9 cellular contexts compared by ENCODE assay signal in genomic region chr22:18031670-18032454, GRCh38. TPM values are rescaled to one million over a fixed set of nuclear protein-coding genes. Genes with fewer than 3 reads are reported as not detected.
DNase-seq lines count a peak whose midpoint lies in the region; ATAC-seq and TF ChIP-seq lines count a peak whose summit lies in the region.
"Had no signal": no experiment of that assay in that cellular context is flagged by ENCODE, and none has a peak within 500 bp of the region (broad histone marks: within the 10 kb centered on the region; RNA-seq: fewer than 3 reads in every experiment).

No MANE protein-coding gene starts in this region.

- no peak overlapping the region for H3K9ac ChIP-seq in Karpas-422 (ENCODE audit: low read length)

- H3K4me3 ChIP-seq in AG09309 (ENCODE audit: control insufficient read depth, low read depth, low read length), result no peak overlapping the region
- H3K4me3 ChIP-seq in Karpas-422 (ENCODE audit: low read length), result no peak overlapping the region
- H3K4me3 ChIP-seq in lower lobe of right lung, result no peak overlapping the region

- intact Hi-C loops in lower lobe of right lung (cut with DNase I), result no loop called here

- DNase-seq in AG09309 (ENCODE audit: low read depth), result peak; percentile 81
- DNase-seq in Karpas-422, result peak; percentile 10
- DNase-seq in brain pericyte (ENCODE audit: low read depth, low spot score), result peak; percentile 64
- DNase-seq in middle frontal gyrus (ENCODE audit: extremely low spot score, low spot score), result peak; percentile 51
- DNase-seq in ecto neural progenitor cell (ENCODE audit: low spot score), result no peak
- DNase-seq in lower lobe of right lung, result no peak
- no peak for DNase-seq in activated CD4-positive, CD25-positive, alpha-beta regulatory T cell treated with anti-CD3 and anti-CD28 coated beads, Interleukin-2, amount 50 U/mL, for 72 hours
- DNase-seq: activated T-cell treated with anti-CD3 and anti-CD28 coated beads, Interleukin-2, amount 50 U/mL, for 72 hours had no signal

- no peaks in the 10 kb centered on the region for H4K20me1 ChIP-seq in Karpas-422 (ENCODE audit: insufficient read depth, low read depth, low read length)

- H3K4me1 ChIP-seq in Karpas-422 (ENCODE audit: low read length) (peaks cover 11% of the 10 kb centered on the region), lower lobe of right lung (no peaks in the 10 kb centered on the region)

- H3K79me2 ChIP-seq in Karpas-422 (ENCODE audit: low read length), result no peaks in the 10 kb centered on the region

- TF ChIP-seq CTCF in AG09309 (IDR thresholded peaks at IDR 0.05; ENCODE audit: control insufficient read depth, insufficient read depth, low read depth, low read length, missing control alignments) (no peak), lower lobe of right lung (IDR thresholded peaks at IDR 0.05) (no peak)

- H3K27ac ChIP-seq in Karpas-422 (ENCODE audit: low read length) (no peak overlapping the region), lower lobe of right lung (no peak overlapping the region)

- H3K27me3 ChIP-seq in Karpas-422 (ENCODE audit: low read length) (no peaks in the 10 kb centered on the region), lower lobe of right lung (ENCODE audit: low read depth) (peaks cover 3% of the 10 kb centered on the region)

- no peaks in the 10 kb centered on the region for H3K36me3 ChIP-seq in Karpas-422 (ENCODE audit: insufficient read depth, low read length)
- H3K36me3 ChIP-seq in lower lobe of right lung, result no peaks in the 10 kb centered on the region

- no peak overlapping the region for H2AFZ ChIP-seq in Karpas-422 (ENCODE audit: low read length)

- H3K4me2 ChIP-seq in Karpas-422 (ENCODE audit: low read depth, low read length, poor library complexity, severe bottlenecking), result no peak overlapping the region

- H3K9me2 ChIP-seq in Karpas-422 (replicated peaks; ENCODE audit: insufficient read depth, low read length), result no peaks in the 10 kb centered on the region

- H3K9me3 ChIP-seq in Karpas-422 (ENCODE audit: low read length) (no peaks in the 10 kb centered on the region), lower lobe of right lung (no peaks in the 10 kb centered on the region)

- no peak for ATAC-seq in lower lobe of right lung
- no peak for ATAC-seq in HG02642 (IDR thresholded peaks at IDR 0.05; ENCODE audit: poor library complexity, unreplicated experiment)
- ATAC-seq: activated T-cell treated with anti-CD3 and anti-CD28 coated beads, Interleukin-2, amount 50 U/mL, for 72 hours had no signal

RNA-seq across cellular contexts. Expression of gene MICAL3, which starts 7.5 kb away (rescaled TPM):
- total RNA-seq in Karpas-422 (2014; rRNA removed; shearing (Covaris generic); ENCODE audit: low replicate concordance), result 54.9 and 64.1 TPM in 2 replicates
- 23.5 TPM for total RNA-seq in lower lobe of right lung

RNA-seq across cellular contexts. Expression of gene PEX26, which starts 45.9 kb away (rescaled TPM):
- total RNA-seq in Karpas-422 (2014; rRNA removed; shearing (Covaris generic); ENCODE audit: low replicate concordance), result 22.4 and 27.5 TPM in 2 replicates
- total RNA-seq in lower lobe of right lung, result 31.5 TPM

Comparison
In these comparisons a context has a peak if more than half of its experiments do, and no peak if none do; other contexts are left out.
1. DNase-seq: peak in AG09309 (single experiment), Karpas-422 (single experiment), brain pericyte (single experiment) and middle frontal gyrus (single experiment); none in ecto neural progenitor cell (single experiment), lower lobe of right lung (single experiment) and activated CD4-positive, CD25-positive, alpha-beta regulatory T cell treated with anti-CD3 and anti-CD28 coated beads, Interleukin-2, amount 50 U/mL, for 72 hours (single experiment).